10 cellular contexts compared by ENCODE assay signal in the genomic region with DNA sequence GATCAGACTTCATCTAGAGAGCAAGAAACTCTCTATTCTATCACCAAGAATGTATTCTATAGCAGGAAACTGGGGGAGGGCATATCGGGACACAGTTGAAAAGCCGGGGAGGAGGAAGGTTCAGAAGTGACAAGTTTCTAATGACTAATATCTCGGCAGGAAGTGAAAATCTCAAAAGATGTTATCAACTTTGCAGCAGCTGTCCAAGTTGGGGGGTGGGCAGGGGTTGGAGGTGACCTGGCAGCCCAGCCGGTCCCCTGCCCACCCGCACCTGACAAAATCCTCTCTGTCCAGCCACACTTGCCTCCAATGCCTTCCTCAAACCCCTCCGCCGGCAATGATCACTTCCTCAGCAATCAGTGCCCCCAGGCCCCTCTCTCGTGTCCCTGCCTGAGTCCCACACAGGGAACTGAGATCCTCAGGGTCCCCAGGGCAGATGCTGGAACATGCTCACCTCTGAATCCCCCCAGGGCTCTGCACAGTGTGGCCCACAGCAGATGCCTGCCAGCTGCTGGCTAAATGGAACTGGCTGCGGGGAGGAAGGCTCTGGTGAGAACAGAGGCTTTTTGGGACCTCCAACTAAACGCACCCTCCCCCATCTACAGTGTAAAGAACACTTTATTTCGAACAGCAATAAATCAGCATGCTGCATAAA. TPM values are rescaled to one million over a fixed set of nuclear protein-coding genes. Genes with fewer than 3 reads are reported as not detected.
A peak's percentile ranks its signal among the peaks of the same experiment; 100 is the strongest.
DNase-seq lines count a peak whose midpoint lies in the region; ATAC-seq, FAIRE-seq and TF ChIP-seq lines count a peak whose summit lies in the region.
"Had no signal": no experiment of that assay in that cellular context is flagged by ENCODE, and none has a peak within 500 bp of the region (broad histone marks: within the 10 kb centered on the region; RNA-seq: fewer than 3 reads in every experiment).

No MANE protein-coding gene starts in this region.

- no peaks in the 10 kb centered on the region for H3K27me3 ChIP-seq in CD4-positive, CD25-positive, alpha-beta regulatory T cell (ENCODE audit: control insufficient read depth, insufficient read depth, low read length)
- H3K27me3 ChIP-seq in RWPE2 (ENCODE audit: insufficient read depth, poor library complexity, severe bottlenecking) (no peaks in the 10 kb centered on the region), vagina (no peaks in the 10 kb centered on the region), dorsolateral prefrontal cortex (no peaks in the 10 kb centered on the region)

- peak overlapping the region; percentile 92 for H3K27ac ChIP-seq in CD4-positive, CD25-positive, alpha-beta regulatory T cell (ENCODE audit: insufficient read depth, low read length, poor library complexity, severe bottlenecking)
- H3K27ac ChIP-seq in RWPE2 (ENCODE audit: poor library complexity, severe bottlenecking) (peak overlapping the region; percentile 1), vagina (no peak overlapping the region), dorsolateral prefrontal cortex (no peak overlapping the region)

- peaks cover 6% of the 10 kb centered on the region for H3K36me3 Mint-ChIP-seq in CD4-positive, CD25-positive, alpha-beta regulatory T cell
- peaks cover 87% of the 10 kb centered on the region for H3K36me3 Mint-ChIP-seq in effector memory CD8-positive, alpha-beta T cell (ENCODE audit: insufficient read depth)

- H3K4me1 Mint-ChIP-seq in CD4-positive, CD25-positive, alpha-beta regulatory T cell: peaks cover 22 to 99% (median 73%) of the 10 kb centered on the region in 4 donors
- H3K4me1 Mint-ChIP-seq in effector memory CD8-positive, alpha-beta T cell (ENCODE audit: low read depth in 2 of 2): peaks cover 94 to 98% of the 10 kb centered on the region in 2 donors

- H3K9me3 ChIP-seq in CD4-positive, CD25-positive, alpha-beta regulatory T cell (ENCODE audit: control insufficient read depth in 2 of 2, low read length in 2 of 2): no peaks in the 10 kb centered on the region
- no peaks in the 10 kb centered on the region for H3K9me3 ChIP-seq in RWPE2 (ENCODE audit: severe bottlenecking)
- no peaks in the 10 kb centered on the region for H3K9me3 ChIP-seq in vagina

- peak overlapping the region; percentile 91 to 94 (median 93) for H3K27ac Mint-ChIP-seq in CD4-positive, CD25-positive, alpha-beta regulatory T cell
- H3K27ac Mint-ChIP-seq in effector memory CD8-positive, alpha-beta T cell: peak overlapping the region; percentile 92 to 99

- TF ChIP-seq POLR2A in vagina (IDR thresholded peaks at IDR 0.05): no peak

- peaks cover 13% of the 10 kb centered on the region for H3K36me3 ChIP-seq in CD4-positive, CD25-positive, alpha-beta regulatory T cell (ENCODE audit: control insufficient read depth, insufficient read depth, low read length)
- H3K36me3 ChIP-seq in RWPE2 (ENCODE audit: low read depth) (peaks cover 4% of the 10 kb centered on the region; the same call in 1 of the 2 replicates), vagina (no peaks in the 10 kb centered on the region)

- ATAC-seq in CD4-positive, CD25-positive, alpha-beta regulatory T cell (ENCODE audit: low read depth in 2 of 2): peak; percentile 67 to 75
- ATAC-seq in HG03135 (IDR thresholded peaks at IDR 0.05; ENCODE audit: unreplicated experiment) (peak; percentile 64), RWPE2 (ENCODE audit: low read depth) (no peak)
- ATAC-seq in effector memory CD8-positive, alpha-beta T cell (replicated peaks): peak; percentile 49
- ATAC-seq: HCT116 had no signal

- H3K4me3 Mint-ChIP-seq in CD4-positive, CD25-positive, alpha-beta regulatory T cell: peak overlapping the region; percentile 85 to 96 (median 86)
- peak overlapping the region; percentile 74 to 78 for H3K4me3 Mint-ChIP-seq in effector memory CD8-positive, alpha-beta T cell

- DNase-seq in CD4-positive, CD25-positive, alpha-beta regulatory T cell: peak; percentile 57 to 88 (median 65)
- peak; percentile 73 for DNase-seq in GM19239 (ENCODE audit: insufficient read length, low spot score)
- DNase-seq in RWPE2 (ENCODE audit: low spot score): no peak
- DNase-seq in effector memory CD8-positive, alpha-beta T cell: peak in 2 of 3 experiments; percentile 45 to 55
- no peak for DNase-seq in vagina (ENCODE audit: extremely low spot score in 2 of 2)
- DNase-seq in NCI-H2107 (lab: John Stamatoyannopoulos, UW): no peak
- DNase-seq in dorsolateral prefrontal cortex: no peak

- intact Hi-C loops in vagina (cut with DNase I) (no loop called here), dorsolateral prefrontal cortex (cut with DNase I) (no loop called here)

- TF ChIP-seq CTCF in RWPE2 (IDR thresholded peaks at IDR 0.05; ENCODE audit: poor library complexity, severe bottlenecking): no peak
- TF ChIP-seq CTCF in vagina (IDR thresholded peaks at IDR 0.05): no peak
- no peak for TF ChIP-seq CTCF in dorsolateral prefrontal cortex (IDR thresholded peaks at IDR 0.05 in 54 of 56, conservative IDR thresholded peaks at IDR 0.05 in 2 of 56; ENCODE audit: low read depth in 1 of 56, partially characterized antibody in 56 of 56)

- no peaks in the 10 kb centered on the region for H3K27me3 Mint-ChIP-seq in CD4-positive, CD25-positive, alpha-beta regulatory T cell
- H3K27me3 Mint-ChIP-seq in effector memory CD8-positive, alpha-beta T cell: no peaks in the 10 kb centered on the region

- H3K4me1 ChIP-seq in CD4-positive, CD25-positive, alpha-beta regulatory T cell (ENCODE audit: control insufficient read depth, insufficient read depth, low read length, poor library complexity, severe bottlenecking): peaks cover 98% of the 10 kb centered on the region
- peaks cover 30% of the 10 kb centered on the region for H3K4me1 ChIP-seq in RWPE2 (ENCODE audit: insufficient read depth, poor library complexity, severe bottlenecking)
- H3K4me1 ChIP-seq in vagina: peaks cover 92% of the 10 kb centered on the region

- H3K4me3 ChIP-seq in CD4-positive, CD25-positive, alpha-beta regulatory T cell (ENCODE audit: low read depth, low read length): peak overlapping the region; percentile 80
- H3K4me3 ChIP-seq in RWPE2 (ENCODE audit: severe bottlenecking) (no peak overlapping the region), vagina (no peak overlapping the region), dorsolateral prefrontal cortex (no peak overlapping the region)

- no peaks in the 10 kb centered on the region for H3K9me3 Mint-ChIP-seq in CD4-positive, CD25-positive, alpha-beta regulatory T cell
- H3K9me3 Mint-ChIP-seq in effector memory CD8-positive, alpha-beta T cell: no peaks in the 10 kb centered on the region

- peak; percentile 99 for FAIRE-seq in GM19239 (lab: Jason Lieb, UNC)
- FAIRE-seq: endometrium had no signal

RNA-seq across cellular contexts. Expression of gene CCDC88C, which starts 43.9 kb away (rescaled TPM):
- total RNA-seq in CD4-positive, CD25-positive, alpha-beta regulatory T cell: 466 TPM
- 10 to 100 TPM; 25.9 to 35.6 (median 31.0) TPM for polyA plus RNA-seq in CD4-positive, CD25-positive, alpha-beta regulatory T cell
- total RNA-seq in vagina (42.2 TPM), dorsolateral prefrontal cortex (10 to 100 TPM in 48 of 120 experiments, 1 to 10 TPM in 72; 2.3 to 20.5 (median 9.2) TPM)

Comparison
In these comparisons a context has a peak if more than half of its experiments do, and no peak if none do; other contexts are left out.
1. DNase-seq: peak in CD4-positive, CD25-positive, alpha-beta regulatory T cell (3 of 3), GM19239 (single experiment) and effector memory CD8-positive, alpha-beta T cell (2 of 3); none in RWPE2 (single experiment), vagina (0 of 2), NCI-H2107 (single experiment) and dorsolateral prefrontal cortex (0 of 10).
2. H3K27ac ChIP-seq: peak in CD4-positive, CD25-positive, alpha-beta regulatory T cell (single experiment) and RWPE2 (single experiment); none in vagina (single experiment) and dorsolateral prefrontal cortex (0 of 59).
3. RNA of gene CCDC88C, which starts 43.9 kb away (total RNA-seq): 466 TPM in CD4-positive, CD25-positive, alpha-beta regulatory T cell (single experiment); 42.2 TPM in vagina (single experiment) and 2.3 to 20.5 TPM in dorsolateral prefrontal cortex; every median in the first group is over 10 times any median in the second.